In genomic region chr1:46188295-46189030, GRCh38 we compare ENCODE assay signal across 11 cellular contexts. TPM values are rescaled to one million over a fixed set of nuclear protein-coding genes. Genes with fewer than 3 reads are reported as not detected.
DNase-seq lines count a peak whose midpoint lies in the region; ATAC-seq, FAIRE-seq and TF ChIP-seq lines count a peak whose summit lies in the region.
"Had no signal": no experiment of that assay in that cellular context is flagged by ENCODE, and none has a peak within 500 bp of the region (broad histone marks: within the 10 kb centered on the region; RNA-seq: fewer than 3 reads in every experiment).

No MANE protein-coding gene starts in this region.

- H3K4me1 ChIP-seq in right cardiac atrium (ENCODE audit: control insufficient read depth, insufficient read depth, low read length) (peaks cover 8% of the 10 kb centered on the region), kidney (ENCODE audit: control insufficient read depth in 1 of 2, insufficient read depth in 1 of 2, low read depth in 1 of 2, low read length in 2 of 2) (peaks cover 30 to 46% of the 10 kb centered on the region in 2 donors), vagina (peaks cover 40% of the 10 kb centered on the region)

- H3K4me3 ChIP-seq in right cardiac atrium (ENCODE audit: low read length) (no peak overlapping the region), kidney (ENCODE audit: low read length in 2 of 2) (no peak overlapping the region), vagina (no peak overlapping the region)

- WGBS in right cardiac atrium: 80% methylated on average over 6 of the region's 6 CpGs

- peaks cover 13% of the 10 kb centered on the region for H3K36me3 Mint-ChIP-seq in activated T-helper 1 cell treated with anti-CD3 and anti-CD28 coated beads, Interleukin-12 subunit alpha, Interleukin-12 subunit beta, Interleukin-2, Interleukin-4 antibody, amounts not matched to agents 30 ng/mL and 10 ng/mL and 1 ng/mL, durations not matched to agents 14 hours and 24 hours and 36 hours (ENCODE audit: low read depth)

- peak overlapping the region; percentile 55 for H3K27ac Mint-ChIP-seq in activated T-helper 1 cell treated with anti-CD3 and anti-CD28 coated beads, Interleukin-12 subunit alpha, Interleukin-12 subunit beta, Interleukin-2, Interleukin-4 antibody, amounts not matched to agents 30 ng/mL and 10 ng/mL and 1 ng/mL, durations not matched to agents 14 hours and 24 hours and 36 hours

- no peaks in the 10 kb centered on the region for H3K9me3 ChIP-seq in right cardiac atrium (ENCODE audit: control insufficient read depth, low read length)
- no peaks in the 10 kb centered on the region for H3K9me3 ChIP-seq in kidney (ENCODE audit: control insufficient read depth in 1 of 2, low read length in 2 of 2)
- no peaks in the 10 kb centered on the region for H3K9me3 ChIP-seq in vagina

- H3K27ac ChIP-seq in right cardiac atrium (ENCODE audit: low read length): no peak overlapping the region
- peak overlapping the region; percentile 18 to 64 for H3K27ac ChIP-seq in kidney (ENCODE audit: low read depth in 2 of 2, low read length in 2 of 2)
- H3K27ac ChIP-seq in vagina: peak overlapping the region; percentile 68

- no peaks in the 10 kb centered on the region for H3K27me3 Mint-ChIP-seq in activated T-helper 1 cell treated with anti-CD3 and anti-CD28 coated beads, Interleukin-12 subunit alpha, Interleukin-12 subunit beta, Interleukin-2, Interleukin-4 antibody, amounts not matched to agents 30 ng/mL and 10 ng/mL and 1 ng/mL, durations not matched to agents 14 hours and 24 hours and 36 hours (ENCODE audit: insufficient read depth)

- peaks cover 20 to 42% of the 10 kb centered on the region in 2 donors for H3K36me3 ChIP-seq in kidney (ENCODE audit: control insufficient read depth in 1 of 2, insufficient read depth in 2 of 2, low read length in 2 of 2)
- peaks cover 0 to 14% of the 10 kb centered on the region in 2 donors for H3K36me3 ChIP-seq in vagina

- intact Hi-C loops in right cardiac atrium (cut with DNase I): no loop called here
- intact Hi-C loops in left ventricle myocardium superior (cut with micrococcal nuclease): no loop called here
- intact Hi-C loops in activated T-helper 1 cell treated with anti-CD3 and anti-CD28 coated beads, Interleukin-12 subunit alpha, Interleukin-12 subunit beta, Interleukin-2, Interleukin-4 antibody, amounts not matched to agents 30 ng/mL and 10 ng/mL and 1 ng/mL, durations not matched to agents 14 hours and 24 hours and 36 hours (cut with micrococcal nuclease): no loop called here
- intact Hi-C loops in kidney (cut with DNase I): no loop called here
- intact Hi-C loops in vagina (cut with DNase I): no loop called here

- peak overlapping the region in 1 of 2 donors; percentile 35 for H3K9ac ChIP-seq in kidney (ENCODE audit: low read length in 2 of 2)

- H3K27me3 ChIP-seq in right cardiac atrium (ENCODE audit: control insufficient read depth, insufficient read depth) (no peaks in the 10 kb centered on the region), vagina (no peaks in the 10 kb centered on the region)

- DNase-seq in right cardiac atrium: peak in 2 of 3 donors; percentile 59 to 77
- DNase-seq in left ventricle myocardium superior: no peak
- DNase-seq in activated T-helper 1 cell treated with anti-CD3 and anti-CD28 coated beads, Interleukin-12 subunit alpha, Interleukin-12 subunit beta, Interleukin-2, Interleukin-4 antibody, amounts not matched to agents 30 ng/mL and 10 ng/mL and 1 ng/mL, durations not matched to agents 14 hours and 24 hours and 36 hours (ENCODE audit: low spot score): no peak
- no peak for DNase-seq in kidney
- DNase-seq in vagina (ENCODE audit: extremely low spot score in 2 of 2): no peak
- no peak for DNase-seq in GF-D8 (lab: John Stamatoyannopoulos, UW)
- no peak for DNase-seq in KG1 (lab: John Stamatoyannopoulos, UW)
- DNase-seq: activated CD4-positive, alpha-beta T cell treated with anti-CD3 and anti-CD28 coated beads for 48 hours; head of caudate nucleus had no signal

- no peak for TF ChIP-seq POLR2A in vagina (IDR thresholded peaks at IDR 0.05)

- H3K4me1 Mint-ChIP-seq in activated T-helper 1 cell treated with anti-CD3 and anti-CD28 coated beads, Interleukin-12 subunit alpha, Interleukin-12 subunit beta, Interleukin-2, Interleukin-4 antibody, amounts not matched to agents 30 ng/mL and 10 ng/mL and 1 ng/mL, durations not matched to agents 14 hours and 24 hours and 36 hours (ENCODE audit: low read depth): peaks cover 22% of the 10 kb centered on the region

- no peak overlapping the region for H3K4me3 Mint-ChIP-seq in activated T-helper 1 cell treated with anti-CD3 and anti-CD28 coated beads, Interleukin-12 subunit alpha, Interleukin-12 subunit beta, Interleukin-2, Interleukin-4 antibody, amounts not matched to agents 30 ng/mL and 10 ng/mL and 1 ng/mL, durations not matched to agents 14 hours and 24 hours and 36 hours

- FAIRE-seq in kidney (lab: Jason Lieb, UNC): no peak

- no peaks in the 10 kb centered on the region for H3K9me3 Mint-ChIP-seq in activated T-helper 1 cell treated with anti-CD3 and anti-CD28 coated beads, Interleukin-12 subunit alpha, Interleukin-12 subunit beta, Interleukin-2, Interleukin-4 antibody, amounts not matched to agents 30 ng/mL and 10 ng/mL and 1 ng/mL, durations not matched to agents 14 hours and 24 hours and 36 hours

- TF ChIP-seq CTCF in kidney (IDR thresholded peaks at IDR 0.05; ENCODE audit: borderline replicate concordance, extremely low read depth, insufficient read depth) (no peak), vagina (IDR thresholded peaks at IDR 0.05) (no peak)

- ATAC-seq in right cardiac atrium (peak; percentile 6 to 68), left ventricle myocardium superior (no peak), HG02798 (IDR thresholded peaks at IDR 0.05; ENCODE audit: poor library complexity, unreplicated experiment) (no peak)

RNA-seq across cellular contexts. Expression of gene POMGNT1, which starts 9.8 kb away (rescaled TPM):
- total RNA-seq in right cardiac atrium (10 to 100 TPM; 82.7 to 91.1 (median 87.2) TPM), left ventricle myocardium superior (137 TPM), kidney (65.1 TPM), vagina (28.5 TPM)
- polyA plus RNA-seq in right cardiac atrium (60.0 TPM), kidney (ENCODE audit: insufficient read depth, low read depth, low replicate concordance) (129 TPM)
- 80.8 and 85.7 TPM in 2 replicates for total RNA-seq in activated T-helper 1 cell treated with anti-CD3 and anti-CD28 coated beads, Interleukin-12 subunit alpha, Interleukin-12 subunit beta, Interleukin-2, Interleukin-4 antibody, amounts not matched to agents 30 ng/mL and 10 ng/mL and 1 ng/mL, durations not matched to agents 14 hours and 24 hours and 36 hours

RNA-seq across cellular contexts. Expression of gene P3R3URF, which starts 12.2 kb away (rescaled TPM):
- total RNA-seq in right cardiac atrium (not detected), left ventricle myocardium superior (not detected), kidney (not detected), vagina (not detected)
- polyA plus RNA-seq in right cardiac atrium (not detected), kidney (ENCODE audit: insufficient read depth, low read depth, low replicate concordance) (not detected)
- total RNA-seq in activated T-helper 1 cell treated with anti-CD3 and anti-CD28 coated beads, Interleukin-12 subunit alpha, Interleukin-12 subunit beta, Interleukin-2, Interleukin-4 antibody, amounts not matched to agents 30 ng/mL and 10 ng/mL and 1 ng/mL, durations not matched to agents 14 hours and 24 hours and 36 hours: not detected in 2 replicates
- total RNA-seq: aorta had no signal
- polyA plus RNA-seq: aorta had no signal

RNA-seq across cellular contexts. Expression of gene TSPAN1, which starts 13.6 kb away (rescaled TPM):
- 1 to 10 TPM; 1.0 to 2.4 (median 1.5) TPM for total RNA-seq in right cardiac atrium
- 1.3 TPM for polyA plus RNA-seq in right cardiac atrium
- 0.72 TPM for total RNA-seq in left ventricle myocardium superior
- total RNA-seq in activated T-helper 1 cell treated with anti-CD3 and anti-CD28 coated beads, Interleukin-12 subunit alpha, Interleukin-12 subunit beta, Interleukin-2, Interleukin-4 antibody, amounts not matched to agents 30 ng/mL and 10 ng/mL and 1 ng/mL, durations not matched to agents 14 hours and 24 hours and 36 hours: not detected in 2 replicates
- total RNA-seq in kidney: 578 TPM
- 518 TPM for polyA plus RNA-seq in kidney (ENCODE audit: insufficient read depth, low read depth, low replicate concordance)
- total RNA-seq in vagina: 3.9 TPM

RNA-seq across cellular contexts. Expression of gene LURAP1, which starts 14.7 kb away (rescaled TPM):
- 1 to 10 TPM; 4.3 to 7.0 (median 5.6) TPM for total RNA-seq in right cardiac atrium
- 3.8 TPM for polyA plus RNA-seq in right cardiac atrium
- 7.6 TPM for total RNA-seq in left ventricle myocardium superior
- total RNA-seq in activated T-helper 1 cell treated with anti-CD3 and anti-CD28 coated beads, Interleukin-12 subunit alpha, Interleukin-12 subunit beta, Interleukin-2, Interleukin-4 antibody, amounts not matched to agents 30 ng/mL and 10 ng/mL and 1 ng/mL, durations not matched to agents 14 hours and 24 hours and 36 hours: 0.15 TPM in 1 of 2 replicates, not detected in the other
- 11.2 TPM for total RNA-seq in kidney
- 8.4 TPM for polyA plus RNA-seq in kidney (ENCODE audit: insufficient read depth, low read depth, low replicate concordance)
- 14.0 TPM for total RNA-seq in vagina

RNA-seq across cellular contexts. Expression of gene PIK3R3, which starts 56.0 kb away (rescaled TPM):
- 10 to 100 TPM; 30.5 to 49.8 (median 38.7) TPM for total RNA-seq in right cardiac atrium
- 20.0 TPM for polyA plus RNA-seq in right cardiac atrium
- total RNA-seq in left ventricle myocardium superior: 26.2 TPM
- total RNA-seq in activated T-helper 1 cell treated with anti-CD3 and anti-CD28 coated beads, Interleukin-12 subunit alpha, Interleukin-12 subunit beta, Interleukin-2, Interleukin-4 antibody, amounts not matched to agents 30 ng/mL and 10 ng/mL and 1 ng/mL, durations not matched to agents 14 hours and 24 hours and 36 hours: 3.6 TPM in 2 replicates
- 44.2 TPM for total RNA-seq in kidney
- polyA plus RNA-seq in kidney (ENCODE audit: insufficient read depth, low read depth, low replicate concordance): 9.7 TPM
- 27.0 TPM for total RNA-seq in vagina

Comparison
In these comparisons a context has a peak if more than half of its experiments do, and no peak if none do; other contexts are left out.
1. ATAC-seq: peak in right cardiac atrium (2 of 2); none in left ventricle myocardium superior (single experiment) and HG02798 (single experiment).
2. DNase-seq: peak in right cardiac atrium (2 of 3); none in left ventricle myocardium superior (single experiment), activated T-helper 1 cell treated with anti-CD3 and anti-CD28 coated beads, Interleukin-12 subunit alpha, Interleukin-12 subunit beta, Interleukin-2, Interleukin-4 antibody, amounts not matched to agents 30 ng/mL and 10 ng/mL and 1 ng/mL, durations not matched to agents 14 hours and 24 hours and 36 hours (single experiment), kidney (single experiment), vagina (0 of 2), GF-D8 (single experiment) and KG1 (single experiment).
3. RNA of gene TSPAN1, which starts 13.6 kb away (total RNA-seq): 578 TPM in kidney (single experiment); 3.9 TPM in vagina (single experiment), 1.0 to 2.4 TPM in right cardiac atrium, 0.72 TPM in left ventricle myocardium superior (single experiment) and not detected in activated T-helper 1 cell treated with anti-CD3 and anti-CD28 coated beads, Interleukin-12 subunit alpha, Interleukin-12 subunit beta, Interleukin-2, Interleukin-4 antibody, amounts not matched to agents 30 ng/mL and 10 ng/mL and 1 ng/mL, durations not matched to agents 14 hours and 24 hours and 36 hours; every median in the first group is over 100 times any median in the second.